ENCODE assay signal across 1 cellular context in the genomic region with DNA sequence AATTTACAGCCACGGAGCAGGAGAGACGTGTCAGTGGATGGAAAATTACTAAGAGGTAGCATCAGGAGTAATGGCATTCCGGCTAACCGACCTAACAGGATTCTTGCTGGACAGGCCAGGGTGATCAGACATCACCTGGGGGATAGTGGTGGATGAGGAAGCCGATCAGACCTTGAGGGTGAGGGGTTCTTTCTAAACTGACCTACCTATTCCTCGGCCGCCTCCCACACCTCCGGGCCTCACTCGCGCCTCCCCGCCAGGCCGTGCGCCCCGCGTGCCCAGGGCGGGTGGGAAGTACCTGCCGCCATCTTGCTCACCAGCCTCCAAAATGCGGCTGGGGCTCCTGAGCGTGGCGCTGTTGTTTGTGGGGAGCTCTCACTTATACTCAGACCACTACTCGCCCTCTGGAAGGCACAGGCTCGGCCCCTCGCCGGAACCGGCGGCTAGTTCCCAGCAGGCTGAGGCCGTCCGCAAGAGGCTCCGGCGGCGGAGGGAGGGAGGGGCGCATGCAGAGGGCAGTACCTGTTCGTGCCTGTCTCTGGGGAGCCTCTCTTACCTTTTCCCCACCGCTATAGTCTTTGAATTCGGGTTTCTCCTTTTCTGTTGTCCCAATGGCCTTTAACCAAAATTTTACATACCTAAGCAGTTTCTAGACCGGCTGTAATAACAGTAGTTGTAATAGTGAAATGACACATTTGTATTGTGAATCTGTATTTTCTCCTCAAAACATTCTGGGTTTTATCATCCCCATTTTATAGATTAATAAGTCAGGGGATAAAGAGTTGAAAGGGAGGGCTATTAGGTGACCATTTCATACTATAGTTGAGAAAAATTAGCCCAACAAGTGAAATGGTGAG.
TF ChIP-seq lines count a peak whose summit lies in the region.

A gene with protein sequence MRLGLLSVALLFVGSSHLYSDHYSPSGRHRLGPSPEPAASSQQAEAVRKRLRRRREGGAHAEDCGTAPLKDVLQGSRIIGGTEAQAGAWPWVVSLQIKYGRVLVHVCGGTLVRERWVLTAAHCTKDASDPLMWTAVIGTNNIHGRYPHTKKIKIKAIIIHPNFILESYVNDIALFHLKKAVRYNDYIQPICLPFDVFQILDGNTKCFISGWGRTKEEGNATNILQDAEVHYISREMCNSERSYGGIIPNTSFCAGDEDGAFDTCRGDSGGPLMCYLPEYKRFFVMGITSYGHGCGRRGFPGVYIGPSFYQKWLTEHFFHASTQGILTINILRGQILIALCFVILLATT (plus strand): TSS at position 290 of the 857 bp plus-strand sequence. CDS start 39 bp downstream, at position 329.

TF ChIP-seq in GM23338, 12 proteins besides CTCF, POLR2A, EP300 and RAD21:
- TF ChIP-seq, protein P1, sequence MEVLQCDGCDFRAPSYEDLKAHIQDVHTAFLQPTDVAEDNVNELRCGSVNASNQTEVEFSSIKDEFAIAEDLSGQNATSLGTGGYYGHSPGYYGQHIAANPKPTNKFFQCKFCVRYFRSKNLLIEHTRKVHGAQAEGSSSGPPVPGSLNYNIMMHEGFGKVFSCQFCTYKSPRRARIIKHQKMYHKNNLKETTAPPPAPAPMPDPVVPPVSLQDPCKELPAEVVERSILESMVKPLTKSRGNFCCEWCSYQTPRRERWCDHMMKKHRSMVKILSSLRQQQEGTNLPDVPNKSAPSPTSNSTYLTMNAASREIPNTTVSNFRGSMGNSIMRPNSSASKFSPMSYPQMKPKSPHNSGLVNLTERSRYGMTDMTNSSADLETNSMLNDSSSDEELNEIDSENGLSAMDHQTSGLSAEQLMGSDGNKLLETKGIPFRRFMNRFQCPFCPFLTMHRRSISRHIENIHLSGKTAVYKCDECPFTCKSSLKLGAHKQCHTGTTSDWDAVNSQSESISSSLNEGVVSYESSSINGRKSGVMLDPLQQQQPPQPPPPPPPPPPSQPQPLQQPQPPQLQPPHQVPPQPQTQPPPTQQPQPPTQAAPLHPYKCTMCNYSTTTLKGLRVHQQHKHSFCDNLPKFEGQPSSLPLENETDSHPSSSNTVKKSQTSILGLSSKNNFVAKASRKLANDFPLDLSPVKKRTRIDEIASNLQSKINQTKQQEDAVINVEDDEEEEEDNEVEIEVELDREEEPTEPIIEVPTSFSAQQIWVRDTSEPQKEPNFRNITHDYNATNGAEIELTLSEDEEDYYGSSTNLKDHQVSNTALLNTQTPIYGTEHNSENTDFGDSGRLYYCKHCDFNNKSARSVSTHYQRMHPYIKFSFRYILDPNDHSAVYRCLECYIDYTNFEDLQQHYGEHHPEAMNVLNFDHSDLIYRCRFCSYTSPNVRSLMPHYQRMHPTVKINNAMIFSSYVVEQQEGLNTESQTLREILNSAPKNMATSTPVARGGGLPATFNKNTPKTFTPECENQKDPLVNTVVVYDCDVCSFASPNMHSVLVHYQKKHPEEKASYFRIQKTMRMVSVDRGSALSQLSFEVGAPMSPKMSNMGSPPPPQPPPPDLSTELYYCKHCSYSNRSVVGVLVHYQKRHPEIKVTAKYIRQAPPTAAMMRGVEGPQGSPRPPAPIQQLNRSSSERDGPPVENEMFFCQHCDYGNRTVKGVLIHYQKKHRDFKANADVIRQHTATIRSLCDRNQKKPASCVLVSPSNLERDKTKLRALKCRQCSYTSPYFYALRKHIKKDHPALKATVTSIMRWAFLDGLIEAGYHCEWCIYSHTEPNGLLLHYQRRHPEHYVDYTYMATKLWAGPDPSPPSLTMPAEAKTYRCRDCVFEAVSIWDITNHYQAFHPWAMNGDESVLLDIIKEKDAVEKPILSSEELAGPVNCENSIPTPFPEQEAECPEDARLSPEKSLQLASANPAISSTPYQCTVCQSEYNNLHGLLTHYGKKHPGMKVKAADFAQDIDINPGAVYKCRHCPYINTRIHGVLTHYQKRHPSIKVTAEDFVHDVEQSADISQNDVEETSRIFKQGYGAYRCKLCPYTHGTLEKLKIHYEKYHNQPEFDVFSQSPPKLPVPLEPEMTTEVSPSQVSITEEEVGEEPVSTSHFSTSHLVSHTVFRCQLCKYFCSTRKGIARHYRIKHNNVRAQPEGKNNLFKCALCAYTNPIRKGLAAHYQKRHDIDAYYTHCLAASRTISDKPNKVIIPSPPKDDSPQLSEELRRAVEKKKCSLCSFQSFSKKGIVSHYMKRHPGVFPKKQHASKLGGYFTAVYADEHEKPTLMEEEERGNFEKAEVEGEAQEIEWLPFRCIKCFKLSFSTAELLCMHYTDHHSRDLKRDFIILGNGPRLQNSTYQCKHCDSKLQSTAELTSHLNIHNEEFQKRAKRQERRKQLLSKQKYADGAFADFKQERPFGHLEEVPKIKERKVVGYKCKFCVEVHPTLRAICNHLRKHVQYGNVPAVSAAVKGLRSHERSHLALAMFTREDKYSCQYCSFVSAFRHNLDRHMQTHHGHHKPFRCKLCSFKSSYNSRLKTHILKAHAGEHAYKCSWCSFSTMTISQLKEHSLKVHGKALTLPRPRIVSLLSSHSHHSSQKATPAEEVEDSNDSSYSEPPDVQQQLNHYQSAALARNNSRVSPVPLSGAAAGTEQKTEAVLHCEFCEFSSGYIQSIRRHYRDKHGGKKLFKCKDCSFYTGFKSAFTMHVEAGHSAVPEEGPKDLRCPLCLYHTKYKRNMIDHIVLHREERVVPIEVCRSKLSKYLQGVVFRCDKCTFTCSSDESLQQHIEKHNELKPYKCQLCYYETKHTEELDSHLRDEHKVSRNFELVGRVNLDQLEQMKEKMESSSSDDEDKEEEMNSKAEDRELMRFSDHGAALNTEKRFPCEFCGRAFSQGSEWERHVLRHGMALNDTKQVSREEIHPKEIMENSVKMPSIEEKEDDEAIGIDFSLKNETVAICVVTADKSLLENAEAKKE (CRISPR knock-in tag; IDR thresholded peaks at IDR 0.05), result no peak
- TF ChIP-seq CREB1 (CRISPR knock-in tag; IDR thresholded peaks at IDR 0.05; ENCODE audit: low read depth), result no peak
- TF ChIP-seq NANOG (IDR thresholded peaks at IDR 0.05; ENCODE audit: borderline replicate concordance), result no peak
